Comparison of ENCODE assay signal across 6 cellular contexts in the genomic region with DNA sequence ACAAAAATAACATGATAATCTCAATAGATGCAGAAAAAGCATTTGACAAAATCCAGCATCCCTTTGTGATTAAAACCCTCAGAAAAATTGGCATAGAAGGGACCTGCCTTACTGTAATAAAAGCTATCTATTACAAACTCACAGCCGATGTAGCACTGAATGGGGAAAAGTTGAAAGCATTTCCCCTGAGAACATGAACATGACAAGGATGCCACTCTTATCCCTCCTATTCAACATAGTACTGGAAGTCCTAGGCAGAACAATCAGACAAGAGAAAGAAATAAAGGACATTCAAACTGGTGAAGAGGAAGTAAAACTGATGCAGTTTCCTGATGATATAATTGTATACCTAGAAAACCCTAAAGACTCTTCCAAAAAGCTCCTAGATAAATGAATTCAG.
"Had no signal": no experiment of that assay in that cellular context is flagged by ENCODE, and none has a peak within 500 bp of the region (broad histone marks: within the 10 kb centered on the region; RNA-seq: fewer than 3 reads in every experiment).

No MANE protein-coding gene starts in this region.

- DNase-seq: GM23248, H7, HCEC 1CT, KBM-7 had no signal

- H3K27ac Mint-ChIP-seq: IgD-negative memory B cell had no signal

- FAIRE-seq: HepG2 had no signal

- H3K4me1 Mint-ChIP-seq: IgD-negative memory B cell had no signal

- ATAC-seq: HepG2 had no signal

- H3K27ac ChIP-seq: GM23248 had no signal

- H3K9ac ChIP-seq: GM23248 had no signal

- H3K4me3 ChIP-seq: GM23248 had no signal

- H3K4me3 Mint-ChIP-seq: IgD-negative memory B cell had no signal

- H2AFZ ChIP-seq: GM23248 had no signal

- H3K27me3 Mint-ChIP-seq: IgD-negative memory B cell had no signal
